22 cellular contexts compared by ENCODE assay signal in genomic region chr3:117103645-117104044, GRCh38.
DNase-seq lines count a peak whose midpoint lies in the region; ATAC-seq, FAIRE-seq and TF ChIP-seq lines count a peak whose summit lies in the region.
"Had no signal": no experiment of that assay in that cellular context is flagged by ENCODE, and none has a peak within 500 bp of the region (broad histone marks: within the 10 kb centered on the region; RNA-seq: fewer than 3 reads in every experiment).

No MANE protein-coding gene starts in this region.

- FAIRE-seq in RCC 7860 (lab: Jason Lieb, UNC): no peak
- FAIRE-seq: keratinocyte had no signal

- H3K27me3 ChIP-seq in kidney epithelial cell (ENCODE audit: control insufficient read depth, insufficient read depth, low read length): no peaks in the 10 kb centered on the region
- H3K27me3 ChIP-seq: hepatocyte, SJCRH30 had no signal

- DNase-seq in astrocyte of the cerebellum (ENCODE audit: low read depth) (no peak), kidney epithelial cell (ENCODE audit: low read depth) (no peak), HEK293T (ENCODE audit: extremely low spot score) (no peak), RCC 7860 (ENCODE audit: low spot score) (no peak), COLO668 (lab: John Stamatoyannopoulos, UW; ENCODE audit: unreplicated experiment) (no peak)
- DNase-seq: ACHN; activated CD4-positive, CD25-positive, alpha-beta regulatory T cell; activated naive CD4-positive, alpha-beta T cell treated with anti-CD3 and anti-CD28 coated beads, Interleukin-2, amount 10 ng/mL, durations not matched to agents 7 days and 5 days; activated T-cell treated with anti-CD3 and anti-CD28 coated beads, Interleukin-2, amount 50 U/mL, for 4 hours; aorta; CD8-positive, alpha-beta T cell; H7; natural killer cell; NCI-H2227 treated with DMSO at 0.1 percent for 48 hours; SJCRH30; stimulated activated CD4-positive, alpha-beta T cell treated with anti-CD3 and anti-CD28 coated beads, Interleukin-4, amount 100 ng/mL, for 24 hours had no signal

- TF ChIP-seq CTCF in 22Rv1 (IDR thresholded peaks at IDR 0.05) (peak; percentile 18; the same call in 1 of the 2 replicates), GM12872 (IDR thresholded peaks at IDR 0.05; ENCODE audit: insufficient read depth, low read depth, low read length) (0 out of 3 replicates have a peak, but pooled peaks have one; percentile 11), astrocyte of the cerebellum (IDR thresholded peaks at IDR 0.05; ENCODE audit: low read depth, low read length, missing control alignments) (peak; percentile 15), kidney epithelial cell (IDR thresholded peaks at IDR 0.05; ENCODE audit: insufficient read depth, low read length, poor library complexity, severe bottlenecking) (peak; percentile 2)

- no peak for ATAC-seq in HG03135 (IDR thresholded peaks at IDR 0.05; ENCODE audit: unreplicated experiment)
- ATAC-seq: activated T-cell treated with anti-CD3 and anti-CD28 coated beads, Interleukin-2, amount 50 U/mL, for 4 hours; CD8-positive, alpha-beta T cell; natural killer cell had no signal

- POLR2A ChIA-PET in HEK293T (lab: Yijun Ruan, JAX): no interaction called here

- H3K4me3 ChIP-seq in astrocyte of the cerebellum (ENCODE audit: low read depth, low read length) (no peak overlapping the region), kidney epithelial cell (ENCODE audit: low read depth, low read length) (no peak overlapping the region)
- H3K4me3 ChIP-seq: hepatocyte, SJCRH30, smooth muscle cell had no signal

- H3K36me3 ChIP-seq in kidney epithelial cell (ENCODE audit: control insufficient read depth, insufficient read depth, low read length): no peaks in the 10 kb centered on the region
- H3K36me3 ChIP-seq: SJCRH30 had no signal

- H3K27ac ChIP-seq in 22Rv1: no peak overlapping the region
- H3K27ac ChIP-seq: hepatocyte, SJCRH30 had no signal

- in situ Hi-C loops in astrocyte of the cerebellum (cut with HindIII; ENCODE audit: low sequenced_read_pairs): no loop called here

- CTCF ChIA-PET in HEK293T (lab: Yijun Ruan, JAX): no interaction called here

TF ChIP-seq in HEK293T, 16 proteins besides CTCF, POLR2A, EP300 and RAD21:
- TF ChIP-seq FOXM1 (IDR thresholded peaks at IDR 0.05; ENCODE audit: borderline replicate concordance): no peak
- no peak for TF ChIP-seq CTBP1 (IDR thresholded peaks at IDR 0.05; ENCODE audit: borderline replicate concordance)
- no peak for TF ChIP-seq BHLHE40 (IDR thresholded peaks at IDR 0.05; ENCODE audit: borderline replicate concordance)
- no peak for TF ChIP-seq FOXK2 (IDR thresholded peaks at IDR 0.05)
- TF ChIP-seq ELF4 (IDR thresholded peaks at IDR 0.05): no peak
- no peak for TF ChIP-seq HDGF (IDR thresholded peaks at IDR 0.05; ENCODE audit: borderline replicate concordance)
- no peak for TF ChIP-seq ARNT (IDR thresholded peaks at IDR 0.05)
- no peak for TF ChIP-seq NFRKB (IDR thresholded peaks at IDR 0.05)
- TF ChIP-seq SUZ12 (IDR thresholded peaks at IDR 0.05): no peak
- TF ChIP-seq L3MBTL2 (conservative IDR thresholded peaks at IDR 0.05): no peak
- TF ChIP-seq FOXA1 (IDR thresholded peaks at IDR 0.05): no peak
- no peak for TF ChIP-seq TARDBP (IDR thresholded peaks at IDR 0.05)
- TF ChIP-seq, protein P1, sequence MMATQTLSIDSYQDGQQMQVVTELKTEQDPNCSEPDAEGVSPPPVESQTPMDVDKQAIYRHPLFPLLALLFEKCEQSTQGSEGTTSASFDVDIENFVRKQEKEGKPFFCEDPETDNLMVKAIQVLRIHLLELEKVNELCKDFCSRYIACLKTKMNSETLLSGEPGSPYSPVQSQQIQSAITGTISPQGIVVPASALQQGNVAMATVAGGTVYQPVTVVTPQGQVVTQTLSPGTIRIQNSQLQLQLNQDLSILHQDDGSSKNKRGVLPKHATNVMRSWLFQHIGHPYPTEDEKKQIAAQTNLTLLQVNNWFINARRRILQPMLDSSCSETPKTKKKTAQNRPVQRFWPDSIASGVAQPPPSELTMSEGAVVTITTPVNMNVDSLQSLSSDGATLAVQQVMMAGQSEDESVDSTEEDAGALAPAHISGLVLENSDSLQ (IDR thresholded peaks at IDR 0.05): no peak
- no peak for TF ChIP-seq LEF1 (IDR thresholded peaks at IDR 0.05; ENCODE audit: borderline replicate concordance)
- TF ChIP-seq SP1 (IDR thresholded peaks at IDR 0.05): no peak
- TF ChIP-seq ZNF384 (IDR thresholded peaks at IDR 0.05): no peak
